13 cellular contexts compared by ENCODE assay signal in genomic region chr5:41770799-41771198, GRCh38.
DNase-seq lines count a peak whose midpoint lies in the region; ATAC-seq and TF ChIP-seq lines count a peak whose summit lies in the region.
"Had no signal": no experiment of that assay in that cellular context is flagged by ENCODE, and none has a peak within 500 bp of the region (broad histone marks: within the 10 kb centered on the region; RNA-seq: fewer than 3 reads in every experiment).

No MANE protein-coding gene starts in this region.

- H4K20me1 ChIP-seq in KMS-11 (ENCODE audit: insufficient read depth) = no peaks in the 10 kb centered on the region

- no peak overlapping the region for H3K9ac ChIP-seq in KMS-11

- DNase-seq in NCI-H446 treated with DMSO at 0.1 percent for 48 hours (lab: John Stamatoyannopoulos, UW) (no peak), HCEC 1CT (no peak), substantia nigra (lab: John Stamatoyannopoulos, UW) (no peak)
- DNase-seq: erythroblast, NCI-H446, WERI-Rb-1 had no signal

- H3K79me2 ChIP-seq in KMS-11 (ENCODE audit: insufficient read depth, low read depth) = no peaks in the 10 kb centered on the region

- H3K27ac ChIP-seq in KMS-11 = peak overlapping the region; percentile 10; the same call in 1 of the 2 replicates
- no peak overlapping the region for H3K27ac ChIP-seq in substantia nigra (ENCODE audit: low read depth, low read length, poor library complexity, severe bottlenecking)
- H3K27ac ChIP-seq: breast epithelium, thoracic aorta, WERI-Rb-1 had no signal

- peaks cover 5% of the 10 kb centered on the region; the same call in 1 of the 2 replicates for H3K36me3 ChIP-seq in KMS-11 (ENCODE audit: insufficient read depth)
- H3K36me3 ChIP-seq: breast epithelium, thoracic aorta, WERI-Rb-1 had no signal

- H3K4me2 ChIP-seq in KMS-11 = peak overlapping the region; percentile 55

- H2AFZ ChIP-seq in KMS-11 (ENCODE audit: low read depth) = no peak overlapping the region

- ATAC-seq in GM18858 (IDR thresholded peaks at IDR 0.05; ENCODE audit: unreplicated experiment) (peak; percentile 92), GM21447 (IDR thresholded peaks at IDR 0.05; ENCODE audit: unreplicated experiment) (peak; percentile 87), HG03025 (IDR thresholded peaks at IDR 0.05; ENCODE audit: low FRiP score, unreplicated experiment) (peak; percentile 95), SK-N-SH treated with all-trans-retinoic acid at 6 μM for 48 hours (no peak)

- no peaks in the 10 kb centered on the region for H3K27me3 ChIP-seq in KMS-11 (ENCODE audit: insufficient read depth, low read depth)
- H3K27me3 ChIP-seq: breast epithelium had no signal

- no peak overlapping the region for H3K4me3 ChIP-seq in KMS-11 (IDR thresholded peaks at IDR 0.05; ENCODE audit: insufficient read depth, low read depth, low read length)
- H3K4me3 ChIP-seq: breast epithelium, thoracic aorta had no signal

- TF ChIP-seq CTCF in KMS-11 (conservative IDR thresholded peaks at IDR 0.05; ENCODE audit: low read depth, low read length) = no peak

- H3K4me1 ChIP-seq in KMS-11 (ENCODE audit: low read depth, poor library complexity, severe bottlenecking) = peaks cover 77% of the 10 kb centered on the region
- H3K4me1 ChIP-seq: breast epithelium had no signal

TF ChIP-seq in SK-N-SH treated with all-trans-retinoic acid at 6 μM for 48 hours, 23 proteins besides CTCF, POLR2A, EP300 and RAD21:
- no peak for TF ChIP-seq CSDC2 (CRISPR knock-in tag; IDR thresholded peaks at IDR 0.05)
- no peak for TF ChIP-seq ZFP30 (CRISPR knock-in tag; IDR thresholded peaks at IDR 0.05)
- TF ChIP-seq CREB5 (CRISPR knock-in tag; IDR thresholded peaks at IDR 0.05; ENCODE audit: low read depth) = no peak
- TF ChIP-seq ISL1 (CRISPR knock-in tag; IDR thresholded peaks at IDR 0.05) = no peak
- TF ChIP-seq TOX (CRISPR knock-in tag; IDR thresholded peaks at IDR 0.05; ENCODE audit: borderline replicate concordance) = no peak
- no peak for TF ChIP-seq SNAI2 (CRISPR knock-in tag; IDR thresholded peaks at IDR 0.05)
